19 cellular contexts compared by ENCODE assay signal in the genomic region with DNA sequence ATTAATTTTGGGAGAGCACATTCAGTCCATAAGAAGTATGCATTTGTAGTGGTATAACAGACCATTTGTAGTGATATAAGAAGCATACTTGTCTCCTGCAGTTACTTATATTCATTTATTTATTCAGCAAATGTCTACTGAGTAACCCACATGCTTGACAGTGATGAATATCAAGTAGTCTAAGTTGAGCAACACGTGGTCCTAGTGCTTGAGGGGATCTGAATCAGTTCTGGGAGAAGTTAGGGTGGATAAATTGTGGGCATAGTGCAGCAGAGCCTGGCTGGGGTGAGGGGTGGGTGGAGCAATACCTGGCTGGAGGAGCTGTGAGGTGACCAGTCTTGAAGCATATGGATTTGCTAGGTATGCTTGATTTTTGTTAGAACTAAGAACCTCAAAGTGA. TPM values are rescaled to one million over a fixed set of nuclear protein-coding genes. Genes with fewer than 3 reads are reported as not detected.
DNase-seq lines count a peak whose midpoint lies in the region; ATAC-seq and TF ChIP-seq lines count a peak whose summit lies in the region.
"Had no signal": no experiment of that assay in that cellular context is flagged by ENCODE, and none has a peak within 500 bp of the region (broad histone marks: within the 10 kb centered on the region; RNA-seq: fewer than 3 reads in every experiment).

No MANE protein-coding gene starts in this region.

- no peak for ATAC-seq in activated CD8-positive, alpha-beta memory T cell treated with anti-CD3 and anti-CD28 coated beads, Interleukin-2, amount 10 ng/mL, durations not matched to agents 7 days and 5 days
- no peak for ATAC-seq in stimulated activated effector memory CD8-positive, alpha-beta T cell treated with anti-CD3 and anti-CD28 coated beads, Interleukin-12 subunit alpha, Interleukin-12 subunit beta, amount 100 ng/mL, for 72 hours
- ATAC-seq in body of pancreas, result no peak
- ATAC-seq: GM23338, HCT116 had no signal

- no TSS peak for BruUV-seq in PC-9 (replicated peaks; lab: Mats Ljungman, UMichigan)

- peak overlapping the region; percentile 59 for H3K27ac Mint-ChIP-seq in activated CD8-positive, alpha-beta memory T cell treated with anti-CD3 and anti-CD28 coated beads, Interleukin-2, amount 10 ng/mL, durations not matched to agents 7 days and 5 days
- peak overlapping the region; percentile 7 for H3K27ac Mint-ChIP-seq in stimulated activated effector memory CD8-positive, alpha-beta T cell treated with anti-CD3 and anti-CD28 coated beads, Interleukin-12 subunit alpha, Interleukin-12 subunit beta, amount 100 ng/mL, for 72 hours
- H3K27ac Mint-ChIP-seq: GM23338, HFFc6 had no signal

- H3K4me2 ChIP-seq in PC-9, result peak overlapping the region; percentile 2; the same call in 1 of the 2 replicates
- H3K4me2 ChIP-seq: BLaER1, GM23338 had no signal

- H3K4me3 ChIP-seq in PC-9, result no peak overlapping the region
- no peak overlapping the region for H3K4me3 ChIP-seq in epithelial cell of esophagus (ENCODE audit: low read length)
- no peak overlapping the region for H3K4me3 ChIP-seq in sigmoid colon
- no peak overlapping the region for H3K4me3 ChIP-seq in body of pancreas
- H3K4me3 ChIP-seq: BLaER1, GM23338 had no signal

- H3K4me3 Mint-ChIP-seq in activated CD8-positive, alpha-beta memory T cell treated with anti-CD3 and anti-CD28 coated beads, Interleukin-2, amount 10 ng/mL, durations not matched to agents 7 days and 5 days, result no peak overlapping the region
- no peak overlapping the region for H3K4me3 Mint-ChIP-seq in stimulated activated effector memory CD8-positive, alpha-beta T cell treated with anti-CD3 and anti-CD28 coated beads, Interleukin-12 subunit alpha, Interleukin-12 subunit beta, amount 100 ng/mL, for 72 hours
- H3K4me3 Mint-ChIP-seq: CD14-positive monocyte; CD4-positive, alpha-beta memory T cell; GM23338; HFFc6 had no signal

- intact Hi-C loops in PC-9 (cut with micrococcal nuclease; ENCODE audit: unreplicated experiment), result loop anchor here (5.0 kb wide), 1 partner anchor 217 kb away; no protein-coding TSS in a partner anchor
- intact Hi-C loops in sigmoid colon (cut with DNase I), result no loop called here
- intact Hi-C loops in body of pancreas (cut with DNase I), result no loop called here

- POLR2A ChIA-PET in PC-9 (lab: Charles Lee; ENCODE audit: unreplicated experiment), result no interaction called here

- TF ChIP-seq POLR2A in sigmoid colon (IDR thresholded peaks at IDR 0.05), result no peak
- no peak for TF ChIP-seq POLR2A in body of pancreas (IDR thresholded peaks at IDR 0.05)

- H3K79me2 ChIP-seq in PC-9 (ENCODE audit: low read depth), result peaks cover 49% of the 10 kb centered on the region

- no peaks in the 10 kb centered on the region for H3K27me3 ChIP-seq in PC-9 (ENCODE audit: insufficient read depth, low read depth)
- H3K27me3 ChIP-seq in sigmoid colon, result no peaks in the 10 kb centered on the region
- H3K27me3 ChIP-seq in body of pancreas, result no peaks in the 10 kb centered on the region
- H3K27me3 ChIP-seq: BLaER1 had no signal

- CTCF ChIA-PET in activated CD8-positive, alpha-beta memory T cell treated with anti-CD3 and anti-CD28 coated beads, Interleukin-2, amount 10 ng/mL, durations not matched to agents 7 days and 5 days (lab: Charles Lee), result interaction anchor here (1.9 kb wide), 1 partner anchor 13 kb away, joined by 4 read pairs; no protein-coding TSS in a partner anchor
- CTCF ChIA-PET in PC-9 (lab: Charles Lee), result no interaction called here

- peaks cover 84% of the 10 kb centered on the region for H3K36me3 Mint-ChIP-seq in activated CD8-positive, alpha-beta memory T cell treated with anti-CD3 and anti-CD28 coated beads, Interleukin-2, amount 10 ng/mL, durations not matched to agents 7 days and 5 days
- peaks cover 11% of the 10 kb centered on the region for H3K36me3 Mint-ChIP-seq in stimulated activated effector memory CD8-positive, alpha-beta T cell treated with anti-CD3 and anti-CD28 coated beads, Interleukin-12 subunit alpha, Interleukin-12 subunit beta, amount 100 ng/mL, for 72 hours

- no peaks in the 10 kb centered on the region for H3K9me2 ChIP-seq in PC-9 (ENCODE audit: insufficient read depth)

- H3K4me1 ChIP-seq in PC-9 (replicated peaks; ENCODE audit: insufficient read depth) (peaks cover 48% of the 10 kb centered on the region), sigmoid colon (no peaks in the 10 kb centered on the region), body of pancreas (peaks cover 32% of the 10 kb centered on the region)

- no peaks in the 10 kb centered on the region for H3K27me3 Mint-ChIP-seq in activated CD8-positive, alpha-beta memory T cell treated with anti-CD3 and anti-CD28 coated beads, Interleukin-2, amount 10 ng/mL, durations not matched to agents 7 days and 5 days
- H3K27me3 Mint-ChIP-seq: CD4-positive, alpha-beta memory T cell had no signal

- DNase-seq in activated CD8-positive, alpha-beta memory T cell treated with anti-CD3 and anti-CD28 coated beads, Interleukin-2, amount 10 ng/mL, durations not matched to agents 7 days and 5 days, result no peak
- no peak for DNase-seq in activated CD8-positive, alpha-beta memory T cell treated with anti-CD3 and anti-CD28 coated beads, Interleukin-2, amount 50 U/mL, for 4 hours
- peak in 1 of 2 experiments; percentile 60 for DNase-seq in PC-9
- peak; percentile 49 for DNase-seq in epithelial cell of esophagus (ENCODE audit: low read depth)
- no peak for DNase-seq in stimulated activated effector memory CD8-positive, alpha-beta T cell treated with anti-CD3 and anti-CD28 coated beads, Interleukin-12 subunit alpha, Interleukin-12 subunit beta, amount 100 ng/mL, for 72 hours (ENCODE audit: low spot score in 2 of 2)
- DNase-seq in sigmoid colon, result no peak
- DNase-seq in stimulated activated CD8-positive, alpha-beta memory T cell treated with anti-CD3 and anti-CD28 coated beads, Interleukin-4, amount 100 ng/mL, for 48 hours, result no peak
- DNase-seq in body of pancreas, result no peak
- DNase-seq: 8988T; Calu3; CD4-positive, alpha-beta memory T cell; DMS79 treated with DMSO at 0.1 percent for 48 hours; GF-D8; HFFc6 had no signal

- peaks cover 45% of the 10 kb centered on the region; the same call in 1 of the 2 replicates for H3F3A ChIP-seq in PC-9 (ENCODE audit: insufficient read depth, low read depth)

- no peak overlapping the region for H3K27ac ChIP-seq in PC-9
- H3K27ac ChIP-seq in sigmoid colon, result no peak overlapping the region
- H3K27ac ChIP-seq in body of pancreas, result peak overlapping the region in 2 of 4 donors; percentile 20 to 76
- H3K27ac ChIP-seq: BLaER1, HL-60 had no signal

- TF ChIP-seq CTCF in PC-9 (conservative IDR thresholded peaks at IDR 0.05) (no peak), epithelial cell of esophagus (IDR thresholded peaks at IDR 0.05; ENCODE audit: insufficient read depth, low read depth, low read length, missing control alignments) (no peak), sigmoid colon (IDR thresholded peaks at IDR 0.05) (no peak), body of pancreas (IDR thresholded peaks at IDR 0.05) (no peak)

- H3K9me3 Mint-ChIP-seq in activated CD8-positive, alpha-beta memory T cell treated with anti-CD3 and anti-CD28 coated beads, Interleukin-2, amount 10 ng/mL, durations not matched to agents 7 days and 5 days (ENCODE audit: low read depth), result peaks cover 4% of the 10 kb centered on the region
- peaks cover 4% of the 10 kb centered on the region for H3K9me3 Mint-ChIP-seq in stimulated activated effector memory CD8-positive, alpha-beta T cell treated with anti-CD3 and anti-CD28 coated beads, Interleukin-12 subunit alpha, Interleukin-12 subunit beta, amount 100 ng/mL, for 72 hours
- H3K9me3 Mint-ChIP-seq: HFFc6 had no signal

- H4K20me1 ChIP-seq in PC-9 (ENCODE audit: insufficient read depth), result peaks cover 38% of the 10 kb centered on the region
- H4K20me1 ChIP-seq: BLaER1 had no signal

- peaks cover 34% of the 10 kb centered on the region for H3K36me3 ChIP-seq in PC-9 (ENCODE audit: low read depth)
- H3K36me3 ChIP-seq in sigmoid colon, result peaks cover 0 to 22% (median 3%) of the 10 kb centered on the region in 4 donors
- peaks cover 0 to 2% of the 10 kb centered on the region in 2 donors for H3K36me3 ChIP-seq in body of pancreas (replicated peaks in 1 of 2; ENCODE audit: insufficient read depth in 1 of 2, low read depth in 2 of 2)

- no peak overlapping the region for H2AFZ ChIP-seq in PC-9
- H2AFZ ChIP-seq: GM23338 had no signal

- H3K9me3 ChIP-seq in PC-9 (ENCODE audit: insufficient read depth, low read depth) (no peaks in the 10 kb centered on the region), sigmoid colon (no peaks in the 10 kb centered on the region), body of pancreas (no peaks in the 10 kb centered on the region)

- 40 to 62% methylated on average over 1 of the region's 1 CpG for WGBS in sigmoid colon, 2 donors
- WGBS in body of pancreas, 2 donors, result 32 to 40% methylated on average over 1 of the region's 1 CpG

- H3K4me1 Mint-ChIP-seq in activated CD8-positive, alpha-beta memory T cell treated with anti-CD3 and anti-CD28 coated beads, Interleukin-2, amount 10 ng/mL, durations not matched to agents 7 days and 5 days, result peaks cover 84% of the 10 kb centered on the region
- H3K4me1 Mint-ChIP-seq in stimulated activated effector memory CD8-positive, alpha-beta T cell treated with anti-CD3 and anti-CD28 coated beads, Interleukin-12 subunit alpha, Interleukin-12 subunit beta, amount 100 ng/mL, for 72 hours, result peaks cover 66% of the 10 kb centered on the region
- H3K4me1 Mint-ChIP-seq: GM23338 had no signal

- TF ChIP-seq EP300 in sigmoid colon (IDR thresholded peaks at IDR 0.05), result no peak

RNA-seq across cellular contexts. Expression of gene STX3, which starts 24.3 kb away (rescaled TPM):
- 10 to 100 TPM; 76.1 to 82.2 TPM for total RNA-seq in activated CD8-positive, alpha-beta memory T cell treated with anti-CD3 and anti-CD28 coated beads, Interleukin-2, amount 10 ng/mL, durations not matched to agents 7 days and 5 days
- total RNA-seq in PC-9 (2021) (45.2 and 50.1 TPM in 2 replicates), sigmoid colon (10 to 100 TPM in 3 of 4 donors, 1 to 10 TPM in 1; 9.7 to 19.3 (median 15.4) TPM), body of pancreas (10 to 100 TPM; 31.6 to 56.7 TPM)
- polyA plus RNA-seq in sigmoid colon, result 100 to 1,000 TPM in 1 of 3 donors, 10 to 100 TPM in 2; 39.2 to 120 (median 90.1) TPM

RNA-seq across cellular contexts. Expression of gene MRPL16, which starts 31.1 kb away (rescaled TPM):
- total RNA-seq in activated CD8-positive, alpha-beta memory T cell treated with anti-CD3 and anti-CD28 coated beads, Interleukin-2, amount 10 ng/mL, durations not matched to agents 7 days and 5 days, result 100 to 1,000 TPM in 1 of 2 experiments, 10 to 100 TPM in 1; 76.5 to 102 TPM
- total RNA-seq in PC-9 (2021) (64.7 and 82.0 TPM in 2 replicates), sigmoid colon (10 to 100 TPM; 41.9 to 52.6 (median 44.9) TPM), body of pancreas (10 to 100 TPM; 29.7 to 31.1 TPM)
- 10 to 100 TPM; 63.7 to 79.5 (median 75.7) TPM for polyA plus RNA-seq in sigmoid colon
